14 cellular contexts compared by ENCODE assay signal in genomic region chr14:91112172-91112571, GRCh38. TPM values are rescaled to one million over a fixed set of nuclear protein-coding genes. Genes with fewer than 3 reads are reported as not detected.
A peak's percentile ranks its signal among the peaks of the same experiment; 100 is the strongest.
DNase-seq lines count a peak whose midpoint lies in the region; ATAC-seq and TF ChIP-seq lines count a peak whose summit lies in the region.
"Had no signal": no experiment of that assay in that cellular context is flagged by ENCODE, and none has a peak within 500 bp of the region (broad histone marks: within the 10 kb centered on the region; RNA-seq: fewer than 3 reads in every experiment).

No MANE protein-coding gene starts in this region.

- H3K4me1 ChIP-seq in esophagus muscularis mucosa (peaks cover 41 to 97% (median 91%) of the 10 kb centered on the region in 4 donors), stomach smooth muscle (ENCODE audit: control insufficient read depth, insufficient read depth, low read length) (peaks cover 54% of the 10 kb centered on the region)

- 78% methylated on average over 6 of the region's 6 CpGs for WGBS in esophagus muscularis mucosa

- peak overlapping the region; percentile 91 to 98 (median 94) for H3K27ac ChIP-seq in esophagus muscularis mucosa (replicated peaks in 1 of 4)
- H3K27ac ChIP-seq in stomach smooth muscle (ENCODE audit: low read length) = peak overlapping the region; percentile 37

- DNase-seq in activated naive CD4-positive, alpha-beta T cell (lab: John Stamatoyannopoulos, UW) = no peak
- DNase-seq in NCI-H69 (lab: John Stamatoyannopoulos, UW) (peak; percentile 98), esophagus muscularis mucosa (ENCODE audit: extremely low spot score) (no peak), hepatic stellate cell (ENCODE audit: low spot score) (no peak), sciatic nerve (ENCODE audit: low spot score) (no peak), iPS-NIHi11 (ENCODE audit: low spot score) (no peak)
- DNase-seq: AML-193; aorta; NCI-H2029 treated with DMSO at 0.1 percent for 48 hours; stimulated activated CD4-positive, alpha-beta T cell treated with anti-CD3 and anti-CD28 coated beads, Interleukin-4, amount 100 ng/mL, for 1 hour; stimulated activated naive CD4-positive, alpha-beta T cell treated with Interleukin-2 at 50 U/mL for 16 hours; T-helper 9 cell had no signal

- H3K27me3 Mint-ChIP-seq in activated naive CD4-positive, alpha-beta T cell treated with anti-CD3 and anti-CD28 coated beads, Interleukin-2, amount 50 U/mL, for 24 hours = no peaks in the 10 kb centered on the region

- peak overlapping the region; percentile 54 for H3K4me3 Mint-ChIP-seq in activated naive CD4-positive, alpha-beta T cell treated with anti-CD3 and anti-CD28 coated beads, Interleukin-2, amount 50 U/mL, for 24 hours

- no peak for TF ChIP-seq POLR2A in esophagus muscularis mucosa (IDR thresholded peaks at IDR 0.05; ENCODE audit: low read depth)

- H3K36me3 ChIP-seq in esophagus muscularis mucosa = no peaks in the 10 kb centered on the region
- H3K36me3 ChIP-seq in stomach smooth muscle (ENCODE audit: control insufficient read depth in 2 of 2, insufficient read depth in 2 of 2, low read length in 2 of 2) = no peaks in the 10 kb centered on the region

- H3K4me1 Mint-ChIP-seq in activated naive CD4-positive, alpha-beta T cell treated with anti-CD3 and anti-CD28 coated beads, Interleukin-2, amount 50 U/mL, for 24 hours = peaks cover 73% of the 10 kb centered on the region

- intact Hi-C loops in esophagus muscularis mucosa (cut with DNase I) = no loop called here
- intact Hi-C loops in sciatic nerve (cut with DNase I) = no loop called here

- H3K27me3 ChIP-seq in esophagus muscularis mucosa (no peaks in the 10 kb centered on the region), stomach smooth muscle (ENCODE audit: control insufficient read depth in 1 of 2, insufficient read depth in 2 of 2, low read length in 2 of 2) (no peaks in the 10 kb centered on the region)

- H3K9me3 ChIP-seq in esophagus muscularis mucosa (no peaks in the 10 kb centered on the region), stomach smooth muscle (ENCODE audit: control insufficient read depth in 2 of 2, low read length in 2 of 2) (no peaks in the 10 kb centered on the region)

- no peak for ATAC-seq in sciatic nerve

- peak overlapping the region; percentile 74 for H3K27ac Mint-ChIP-seq in activated naive CD4-positive, alpha-beta T cell treated with anti-CD3 and anti-CD28 coated beads, Interleukin-2, amount 50 U/mL, for 24 hours

- TF ChIP-seq CTCF in esophagus muscularis mucosa (IDR thresholded peaks at IDR 0.05) = no peak

- peaks cover 2% of the 10 kb centered on the region for H3K36me3 Mint-ChIP-seq in activated naive CD4-positive, alpha-beta T cell treated with anti-CD3 and anti-CD28 coated beads, Interleukin-2, amount 50 U/mL, for 24 hours

- H3K9ac ChIP-seq in stomach smooth muscle (ENCODE audit: low read length in 2 of 2) = no peak overlapping the region

- H3K4me3 ChIP-seq in esophagus muscularis mucosa (no peak overlapping the region), stomach smooth muscle (ENCODE audit: low read length in 2 of 2) (no peak overlapping the region)

- no peaks in the 10 kb centered on the region for H3K9me3 Mint-ChIP-seq in activated naive CD4-positive, alpha-beta T cell treated with anti-CD3 and anti-CD28 coated beads, Interleukin-2, amount 50 U/mL, for 24 hours

- no peak for TF ChIP-seq EP300 in esophagus muscularis mucosa (IDR thresholded peaks at IDR 0.05)

RNA-seq across cellular contexts. Expression of gene DGLUCY, which starts 1.7 kb away (rescaled TPM):
- total RNA-seq in esophagus muscularis mucosa (10 to 100 TPM; 47.2 to 88.2 (median 66.5) TPM), sciatic nerve (53.8 TPM)

RNA-seq across cellular contexts. Expression of gene RPS6KA5, which starts 51.7 kb away (rescaled TPM):
- total RNA-seq in esophagus muscularis mucosa (10 to 100 TPM; 30.8 to 40.6 (median 35.0) TPM), sciatic nerve (30.4 TPM)
